Comparison of ENCODE assay signal across 21 cellular contexts in the genomic region with DNA sequence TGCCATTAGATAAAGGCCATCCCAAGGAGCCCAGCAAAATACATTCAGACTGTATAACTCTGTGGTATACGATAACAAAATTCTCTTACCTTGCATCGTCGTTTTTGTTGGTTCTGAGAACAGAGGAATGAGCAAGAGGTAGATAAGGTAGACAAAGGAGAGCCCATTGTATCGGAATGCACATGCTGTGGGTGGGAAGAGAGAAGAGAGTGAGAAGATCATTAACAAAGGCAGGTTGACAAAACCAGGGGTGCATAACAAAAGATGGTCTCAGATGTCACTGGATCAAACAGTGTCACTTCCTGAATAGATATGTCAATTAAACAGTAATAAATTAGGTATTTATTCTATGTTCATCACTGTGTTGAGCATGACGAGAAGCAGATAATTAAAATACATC.
"Had no signal": no experiment of that assay in that cellular context is flagged by ENCODE, and none has a peak within 500 bp of the region (broad histone marks: within the 10 kb centered on the region; RNA-seq: fewer than 3 reads in every experiment).

No MANE protein-coding gene starts in this region.

- H3K4me3 ChIP-seq: esophagus muscularis mucosa, gastroesophageal sphincter, lung, sigmoid colon, skin epidermis, testis, transverse colon had no signal

- H3K36me3 Mint-ChIP-seq: stimulated activated naive B cell treated with anti-CD40 and anti-IgM and Interleukin-4, amounts not matched to agents 10 μg/mL and 1 μg/mL and 100 μg/mL, for 72 hours had no signal

- H3K27me3 Mint-ChIP-seq: central memory CD8-positive, alpha-beta T cell; naive thymus-derived CD4-positive, alpha-beta T cell; stimulated activated naive B cell treated with anti-CD40 and anti-IgM and Interleukin-4, amounts not matched to agents 10 μg/mL and 1 μg/mL and 100 μg/mL, for 72 hours had no signal

- H3K27ac ChIP-seq: epithelial cell of prostate, esophagus muscularis mucosa, gastroesophageal sphincter, neutrophil, sigmoid colon, skin epidermis, testis, transverse colon had no signal

- H3K27me3 ChIP-seq: esophagus muscularis mucosa, gastroesophageal sphincter, neutrophil, sigmoid colon, testis, transverse colon had no signal

- H3K36me3 ChIP-seq: esophagus muscularis mucosa, gastroesophageal sphincter, neutrophil, sigmoid colon, transverse colon had no signal

- ATAC-seq: gastroesophageal sphincter; left colon; left ventricle myocardium superior; naive thymus-derived CD4-positive, alpha-beta T cell; stimulated activated naive B cell treated with anti-CD40 and anti-IgM and Interleukin-4, amounts not matched to agents 10 μg/mL and 1 μg/mL and 100 μg/mL, for 72 hours; stimulated activated naive CD8-positive, alpha-beta T cell treated with anti-CD3 and anti-CD28 coated beads, Interleukin-15, amount 100 ng/mL, for 72 hours had no signal

- H3K4me3 Mint-ChIP-seq: central memory CD8-positive, alpha-beta T cell; naive thymus-derived CD4-positive, alpha-beta T cell; nephron progenitor cell; stimulated activated naive B cell treated with anti-CD40 and anti-IgM and Interleukin-4, amounts not matched to agents 10 μg/mL and 1 μg/mL and 100 μg/mL, for 72 hours; stimulated activated naive CD8-positive, alpha-beta T cell treated with anti-CD3 and anti-CD28 coated beads, Interleukin-15, amount 100 ng/mL, for 72 hours had no signal

- DNase-seq: effector memory CD4-positive, alpha-beta T cell; glutamatergic neuron; left colon; left ventricle myocardium superior; naive thymus-derived CD4-positive, alpha-beta T cell; nephron progenitor cell; posterior cingulate gyrus; sigmoid colon; stimulated activated CD4-positive, alpha-beta T cell treated with anti-CD3 and anti-CD28 coated beads, Interleukin-2, amount 100 ng/mL, for 24 hours; stimulated activated CD4-positive, alpha-beta T cell treated with anti-CD3 and anti-CD28 coated beads, Interleukin-4, amount 100 ng/mL, for 4 hours; stimulated activated naive B cell treated with anti-CD40 and anti-IgM and Interleukin-4, amounts not matched to agents 10 μg/mL and 1 μg/mL and 100 μg/mL, for 72 hours; stimulated activated naive CD8-positive, alpha-beta T cell treated with anti-CD3 and anti-CD28 coated beads, Interleukin-15, amount 100 ng/mL, for 72 hours; testis; transverse colon had no signal

- H3K4me1 ChIP-seq: esophagus muscularis mucosa, gastroesophageal sphincter, sigmoid colon, testis, transverse colon had no signal

- H3K4me1 Mint-ChIP-seq: central memory CD8-positive, alpha-beta T cell; naive thymus-derived CD4-positive, alpha-beta T cell; nephron progenitor cell; stimulated activated naive B cell treated with anti-CD40 and anti-IgM and Interleukin-4, amounts not matched to agents 10 μg/mL and 1 μg/mL and 100 μg/mL, for 72 hours; stimulated activated naive CD8-positive, alpha-beta T cell treated with anti-CD3 and anti-CD28 coated beads, Interleukin-15, amount 100 ng/mL, for 72 hours had no signal

- H3K27ac Mint-ChIP-seq: naive thymus-derived CD4-positive, alpha-beta T cell; nephron progenitor cell; stimulated activated naive B cell treated with anti-CD40 and anti-IgM and Interleukin-4, amounts not matched to agents 10 μg/mL and 1 μg/mL and 100 μg/mL, for 72 hours; stimulated activated naive CD8-positive, alpha-beta T cell treated with anti-CD3 and anti-CD28 coated beads, Interleukin-15, amount 100 ng/mL, for 72 hours had no signal

- H3K9me3 ChIP-seq: neutrophil, sigmoid colon, testis, transverse colon had no signal
